13 cellular contexts compared by ENCODE assay signal in genomic region chr12:124428792-124429281, GRCh38.
A peak's percentile ranks its signal among the peaks of the same experiment; 100 is the strongest.
DNase-seq lines count a peak whose midpoint lies in the region; ATAC-seq and TF ChIP-seq lines count a peak whose summit lies in the region.
"Had no signal": no experiment of that assay in that cellular context is flagged by ENCODE, and none has a peak within 500 bp of the region (broad histone marks: within the 10 kb centered on the region; RNA-seq: fewer than 3 reads in every experiment).

No MANE protein-coding gene starts in this region.

- DNase-seq in RWPE1 (ENCODE audit: low spot score) (no peak), dorsolateral prefrontal cortex (no peak), testis (no peak), DMS114 treated with DMSO at 0.1 percent for 48 hours (lab: John Stamatoyannopoulos, UW; ENCODE audit: unreplicated experiment) (no peak), KG1 (lab: John Stamatoyannopoulos, UW) (no peak)
- DNase-seq: activated CD4-positive, alpha-beta T cell treated with anti-CD3 and anti-CD28 coated beads, Interleukin-2, amount 10 ng/mL, durations not matched to agents 24 days and 14 days; DMS153; effector CD4-positive, alpha-beta T cell; NCI-H1048; NCI-H526; pancreas had no signal

- WGBS in testis, 2 donors = 45 to 59% methylated on average over 4 to 13 of the region's 13 CpGs

- H3K27me3 ChIP-seq in dorsolateral prefrontal cortex (no peaks in the 10 kb centered on the region), muscle layer of colon (ENCODE audit: control insufficient read depth in 1 of 2, insufficient read depth in 2 of 2, low read length in 2 of 2) (no peaks in the 10 kb centered on the region), testis (no peaks in the 10 kb centered on the region)
- H3K27me3 ChIP-seq: pancreas had no signal

- TF ChIP-seq POLR2A in testis (IDR thresholded peaks at IDR 0.05) = no peak

- CTCF ChIA-PET in RWPE1 (lab: Yijun Ruan, JAX) = no interaction called here

- intact Hi-C loops in dorsolateral prefrontal cortex (cut with DNase I) (no loop called here), testis (cut with DNase I; ENCODE audit: low total_unique reads) (loop anchor here (10.0 kb wide), 1 partner anchor 54 kb away; no protein-coding TSS in a partner anchor)

- POLR2A ChIA-PET in RWPE1 (lab: Yijun Ruan, JAX; ENCODE audit: low non-redundant PET) = no interaction called here

- peak overlapping the region; percentile 99 for H3K27ac ChIP-seq in RWPE1
- H3K27ac ChIP-seq in dorsolateral prefrontal cortex = peak overlapping the region in 52 of 59 donors; percentile 8 to 84 (median 64)
- H3K27ac ChIP-seq in muscle layer of colon (ENCODE audit: low read depth, low read length) = peak overlapping the region; percentile 79
- peak overlapping the region; percentile 48 to 52 for H3K27ac ChIP-seq in testis

- H3K4me3 ChIP-seq in dorsolateral prefrontal cortex (no peak overlapping the region), muscle layer of colon (ENCODE audit: low read depth in 1 of 2, low read length in 2 of 2) (no peak overlapping the region), testis (no peak overlapping the region)
- H3K4me3 ChIP-seq: pancreas had no signal

- H3K9ac ChIP-seq in muscle layer of colon (ENCODE audit: low read length) = peak overlapping the region; percentile 24

- H3K9me3 ChIP-seq in muscle layer of colon (ENCODE audit: low read length) (no peaks in the 10 kb centered on the region), testis (no peaks in the 10 kb centered on the region)
- H3K9me3 ChIP-seq: pancreas had no signal

- peaks cover 47% of the 10 kb centered on the region for H3K36me3 ChIP-seq in muscle layer of colon (ENCODE audit: insufficient read depth, low read length)
- H3K36me3 ChIP-seq in testis (ENCODE audit: low read depth, missing control alignments) = no peaks in the 10 kb centered on the region

- ATAC-seq in HG02623 (IDR thresholded peaks at IDR 0.05; ENCODE audit: unreplicated experiment) = no peak

- peaks cover 50% of the 10 kb centered on the region for H3K4me1 ChIP-seq in muscle layer of colon (ENCODE audit: insufficient read depth, low read length)
- peaks cover 33% of the 10 kb centered on the region for H3K4me1 ChIP-seq in testis

- TF ChIP-seq CTCF in RWPE1 (conservative IDR thresholded peaks at IDR 0.05; ENCODE audit: low read depth) = no peak
- TF ChIP-seq CTCF in dorsolateral prefrontal cortex (IDR thresholded peaks at IDR 0.05 in 54 of 56, conservative IDR thresholded peaks at IDR 0.05 in 2 of 56; ENCODE audit: low read depth in 1 of 56, partially characterized antibody in 56 of 56) = no peak
- TF ChIP-seq CTCF in testis (IDR thresholded peaks at IDR 0.05) = no peak
